Comparison of ENCODE assay signal across 28 cellular contexts in the genomic region with DNA sequence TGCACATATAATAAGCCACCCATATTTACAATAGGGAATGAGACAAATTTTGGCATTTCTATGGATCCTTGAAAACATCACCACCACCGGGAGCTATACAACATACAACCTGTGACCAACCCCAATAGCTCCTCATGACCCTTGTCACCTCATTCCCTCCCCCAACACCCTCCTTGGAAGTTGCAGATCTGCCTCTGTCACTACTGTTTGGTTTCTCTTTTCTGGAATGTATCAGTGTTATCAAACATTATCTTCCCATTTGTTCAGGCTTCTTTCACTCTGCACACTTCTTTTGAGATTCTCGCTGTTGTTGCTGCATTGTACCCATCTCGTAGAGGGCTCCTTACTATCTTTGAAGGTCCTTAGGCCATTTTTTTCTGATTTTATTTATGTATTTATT.
"Had no signal": no experiment of that assay in that cellular context is flagged by ENCODE, and none has a peak within 500 bp of the region (broad histone marks: within the 10 kb centered on the region; RNA-seq: fewer than 3 reads in every experiment).

No MANE protein-coding gene starts in this region.

- H3K4me3 ChIP-seq: coronary artery, dorsolateral prefrontal cortex, esophagus squamous epithelium, gastrocnemius medialis, heart right ventricle, left lung, lower lobe of right lung had no signal

- H3K36me3 ChIP-seq: esophagus squamous epithelium, gastrocnemius medialis, heart right ventricle, left lung, lower lobe of right lung had no signal

- H3K27ac ChIP-seq: coronary artery, dorsolateral prefrontal cortex, epithelial cell of prostate, esophagus squamous epithelium, gastrocnemius medialis, heart right ventricle, left lung, lower lobe of right lung had no signal

- ATAC-seq: effector memory CD8-positive, alpha-beta T cell; esophagus mucosa; gastrocnemius medialis; heart right ventricle; left cardiac atrium; left lung; left ventricle myocardium superior; lower lobe of right lung; naive thymus-derived CD8-positive, alpha-beta T cell had no signal

- H3K9me3 ChIP-seq: esophagus squamous epithelium, gastrocnemius medialis, left lung, lower lobe of right lung had no signal

- H3K9me3 Mint-ChIP-seq: effector memory CD8-positive, alpha-beta T cell; endodermal cell; naive thymus-derived CD8-positive, alpha-beta T cell had no signal

- H3K36me3 Mint-ChIP-seq: naive thymus-derived CD8-positive, alpha-beta T cell had no signal

- DNase-seq: dermis blood vessel endothelial cell; dorsolateral prefrontal cortex; effector CD8-positive, alpha-beta T cell; effector memory CD8-positive, alpha-beta T cell; endodermal cell; erythroblast; esophagus squamous epithelium; foreskin fibroblast; foreskin melanocyte; gastrocnemius medialis; glutamatergic neuron; head of caudate nucleus; heart right ventricle; hippocampal formation; left cardiac atrium; left lung; left ventricle myocardium superior; lower lobe of right lung; mesendoderm; midbrain; naive thymus-derived CD8-positive, alpha-beta T cell had no signal

- H3K4me1 ChIP-seq: gastrocnemius medialis, heart right ventricle, left lung, lower lobe of right lung had no signal

- H3K4me1 Mint-ChIP-seq: endodermal cell had no signal

- FAIRE-seq: colon, endometrium, islet of Langerhans, keratinocyte had no signal

- H3K4me3 Mint-ChIP-seq: effector memory CD8-positive, alpha-beta T cell; endodermal cell; naive thymus-derived CD8-positive, alpha-beta T cell had no signal

- H3K27ac Mint-ChIP-seq: effector memory CD8-positive, alpha-beta T cell; endodermal cell; naive thymus-derived CD8-positive, alpha-beta T cell had no signal
